ENCODE assay signal across 23 cellular contexts in genomic region chr2:61720911-61721310, GRCh38.
"Had no signal": no experiment of that assay in that cellular context is flagged by ENCODE, and none has a peak within 500 bp of the region (broad histone marks: within the 10 kb centered on the region; RNA-seq: fewer than 3 reads in every experiment).

No MANE protein-coding gene starts in this region.

- H3K36me3 ChIP-seq: gastroesophageal sphincter, pancreas, prostate gland had no signal

- DNase-seq: effector CD4-positive, alpha-beta T cell; endodermal cell; glutamatergic neuron; immature natural killer cell; kidney; left colon; left ventricle myocardium superior; mesendoderm; naive B cell; occipital lobe; pancreas; stimulated activated CD4-positive, alpha-beta T cell treated with anti-CD3 and anti-CD28 coated beads, Interleukin-2, amount 100 ng/mL, for 24 hours; stimulated activated CD4-positive, alpha-beta T cell treated with anti-CD3 and anti-CD28 coated beads, Interleukin-4, amount 100 ng/mL, for 4 hours; stimulated activated naive B cell treated with anti-CD40 and anti-IgM and Interleukin-4, amounts not matched to agents 10 μg/mL and 1 μg/mL and 100 μg/mL, for 72 hours; trophoblast cell had no signal

- FAIRE-seq: kidney, pancreas had no signal

- H3K27me3 ChIP-seq: gastroesophageal sphincter, pancreas had no signal

- H3K4me1 Mint-ChIP-seq: endodermal cell, immature natural killer cell, naive B cell had no signal

- H3K4me3 ChIP-seq: coronary artery, gastroesophageal sphincter, lung, pancreas, prostate gland, skin epidermis had no signal

- H3K4me3 Mint-ChIP-seq: endodermal cell; immature natural killer cell; naive B cell; nephron; stimulated activated naive B cell treated with anti-CD40 and anti-IgM and Interleukin-4, amounts not matched to agents 10 μg/mL and 1 μg/mL and 100 μg/mL, for 72 hours had no signal

- H3K27ac ChIP-seq: coronary artery, gastroesophageal sphincter, pancreas, prostate gland, skin epidermis had no signal

- H3K9me3 Mint-ChIP-seq: endodermal cell had no signal

- H3K4me1 ChIP-seq: gastroesophageal sphincter, pancreas, prostate gland had no signal

- H3K9me3 ChIP-seq: gastroesophageal sphincter, pancreas, prostate gland had no signal

- ATAC-seq: esophagus mucosa; gastroesophageal sphincter; left colon; left ventricle myocardium superior; pancreas; sciatic nerve; stimulated activated naive B cell treated with anti-CD40 and anti-IgM and Interleukin-4, amounts not matched to agents 10 μg/mL and 1 μg/mL and 100 μg/mL, for 72 hours had no signal

- H3K27ac Mint-ChIP-seq: endodermal cell; immature natural killer cell; naive B cell; nephron; stimulated activated naive B cell treated with anti-CD40 and anti-IgM and Interleukin-4, amounts not matched to agents 10 μg/mL and 1 μg/mL and 100 μg/mL, for 72 hours had no signal
